Comparison of ENCODE assay signal across 1 cellular context in genomic region chr9:94160594-94161501, GRCh38.
TF ChIP-seq lines count a peak whose summit lies in the region.

No MANE protein-coding gene starts in this region.

TF ChIP-seq in IMR-90, 13 proteins besides CTCF, POLR2A, EP300 and RAD21 (continued from another document):
- TF ChIP-seq ELK1 (IDR thresholded peaks at IDR 0.05; ENCODE audit: borderline replicate concordance, low read depth, low read length), result no peak
